Comparison of ENCODE assay signal across 18 cellular contexts in genomic region chr13:28684257-28684656, GRCh38. TPM values are rescaled to one million over a fixed set of nuclear protein-coding genes. Genes with fewer than 3 reads are reported as not detected.
DNase-seq lines count a peak whose midpoint lies in the region; ATAC-seq, FAIRE-seq and TF ChIP-seq lines count a peak whose summit lies in the region.
"Had no signal": no experiment of that assay in that cellular context is flagged by ENCODE, and none has a peak within 500 bp of the region (broad histone marks: within the 10 kb centered on the region; RNA-seq: fewer than 3 reads in every experiment).

No MANE protein-coding gene starts in this region.

- TF ChIP-seq CTCF in A549 (IDR thresholded peaks at IDR 0.05) (no peak), HCT116 (IDR thresholded peaks at IDR 0.05 in 2 of 3, conservative IDR thresholded peaks at IDR 0.05 in 1 of 3; ENCODE audit: borderline replicate concordance in 1 of 3, insufficient read depth in 1 of 3, low read depth in 2 of 3, low read length in 2 of 3) (no peak), K562 (IDR thresholded peaks at IDR 0.05 in 2 of 3, conservative IDR thresholded peaks at IDR 0.05 in 1 of 3; ENCODE audit: insufficient read depth in 2 of 3, low read depth in 1 of 3, low read length in 3 of 3) (no peak), esophagus muscularis mucosa (IDR thresholded peaks at IDR 0.05) (no peak), right atrium auricular region (IDR thresholded peaks at IDR 0.05) (no peak)

- H3K4me2 ChIP-seq in A549 (no peak overlapping the region), HCT116 (ENCODE audit: low read length) (no peak overlapping the region), K562 (ENCODE audit: insufficient read depth, low read length) (no peak overlapping the region; the same call in 1 of the 2 replicates)

- H3K9ac ChIP-seq in HCT116 (ENCODE audit: low read length) (no peak overlapping the region), K562 (ENCODE audit: insufficient read depth in 1 of 2, low read depth in 2 of 2, low read length in 2 of 2) (0 out of 4 replicates have a peak overlapping the region, but pooled peaks of 1 of the 2 experiments have one; percentile 45)

- intact Hi-C loops in HCT116 (cut with micrococcal nuclease): loop anchor here (10.0 kb wide), 1 partner anchor 681 kb away; no protein-coding TSS in a partner anchor
- intact Hi-C loops in K562 (cut with micrococcal nuclease): no loop called here
- intact Hi-C loops in esophagus muscularis mucosa (cut with DNase I): no loop called here

- H3K27ac ChIP-seq in A549 (no peak overlapping the region), HCT116 (ENCODE audit: low read depth, low read length) (no peak overlapping the region), K562 (ENCODE audit: extremely low read depth, low read depth, low read length) (no peak overlapping the region), esophagus muscularis mucosa (replicated peaks in 1 of 4) (no peak overlapping the region), right atrium auricular region (no peak overlapping the region)
- H3K27ac ChIP-seq: brain microvascular endothelial cell, suprapubic skin had no signal

- TF ChIP-seq EP300 in A549 (IDR thresholded peaks at IDR 0.05) (no peak), K562 (IDR thresholded peaks at IDR 0.05; ENCODE audit: low read length) (no peak), esophagus muscularis mucosa (IDR thresholded peaks at IDR 0.05) (no peak)

- H3K4me3 ChIP-seq in A549 (no peak overlapping the region), HCT116 (replicated peaks in 1 of 2; ENCODE audit: low read depth in 1 of 2, low read length in 2 of 2) (no peak overlapping the region), K562 (no peak overlapping the region), esophagus muscularis mucosa (no peak overlapping the region), right atrium auricular region (no peak overlapping the region)
- H3K4me3 ChIP-seq: suprapubic skin had no signal

- RAD21 ChIA-PET in HCT116 (lab: Charles Lee; ENCODE audit: low non-redundant PET in 1 of 2, low total read pairs in 2 of 2, uncharacterized antibody in 2 of 2, unreplicated experiment in 2 of 2): no interaction called here

- H2AFZ ChIP-seq in HCT116 (ENCODE audit: low read depth, low read length, poor library complexity, severe bottlenecking) (no peak overlapping the region), K562 (ENCODE audit: low read depth, low read length) (no peak overlapping the region)

- no CpG with 5 or more reads among the region's 7 CpGs for WGBS in A549 (ENCODE audit: missing lambda C conversion rate)
- 6% methylated on average over 7 of the region's 7 CpGs for WGBS in K562 (ENCODE audit: insufficient coverage, low coverage, missing lambda C conversion rate)
- WGBS in esophagus muscularis mucosa: 17% methylated on average over 1 of the region's 7 CpGs

- BruUV-seq in HCT116 (replicated peaks; lab: Mats Ljungman, UMichigan): no TSS peak
- BruUV-seq in K562 (replicated peaks; lab: Mats Ljungman, UMichigan): no TSS peak

- TF ChIP-seq RAD21 in A549 (conservative IDR thresholded peaks at IDR 0.05 in 1 of 2, IDR thresholded peaks at IDR 0.05 in 1 of 2) (no peak), HCT116 (IDR thresholded peaks at IDR 0.05; ENCODE audit: low read depth) (no peak), K562 (CRISPR knock-in tag; conservative IDR thresholded peaks at IDR 0.05 in 1 of 2, IDR thresholded peaks at IDR 0.05 in 1 of 2) (no peak)

- peak; percentile 30 to 33; a peak in 3 of 6 replicates for ATAC-seq in A549
- peak; percentile 84 for ATAC-seq in HCT116
- peak; percentile 87 for ATAC-seq in K562
- no peak for ATAC-seq in GM18511 (IDR thresholded peaks at IDR 0.05; ENCODE audit: unreplicated experiment)

- no peaks in the 10 kb centered on the region for H3K9me2 ChIP-seq in HCT116 (ENCODE audit: insufficient read depth)

- CTCF ChIA-PET in A549 (lab: Yijun Ruan, JAX): no interaction called here
- CTCF ChIA-PET in HCT116 (lab: Charles Lee): no interaction called here
- CTCF ChIA-PET in K562 (lab: Yijun Ruan, JAX; ENCODE audit: low intra/inter-chr PET ratio): no interaction called here

- in situ Hi-C loops in K562 (cut with MboI): loop anchor here (10.0 kb wide), 1 partner anchor 111 kb away; no protein-coding TSS in a partner anchor

- POLR2A ChIA-PET in A549 (lab: Yijun Ruan, JAX): no interaction called here
- POLR2A ChIA-PET in HCT116 (lab: Charles Lee): no interaction called here
- POLR2A ChIA-PET in K562 (lab: Yijun Ruan, JAX): interaction anchor here (1.6 kb wide), 1 partner anchor 26 kb away, joined by 4 read pairs; no protein-coding TSS in a partner anchor

- H3K79me2 ChIP-seq in HCT116 (ENCODE audit: insufficient read depth, low read length) (no peaks in the 10 kb centered on the region), K562 (ENCODE audit: control insufficient read depth, insufficient read depth, low read length) (no peaks in the 10 kb centered on the region)

- TF ChIP-seq POLR2A in A549 (IDR thresholded peaks at IDR 0.05; ENCODE audit: low read length) (no peak), HCT116 (IDR thresholded peaks at IDR 0.05; ENCODE audit: borderline replicate concordance, extremely low read depth, insufficient read depth, insufficient read length) (no peak), K562 (conservative IDR thresholded peaks at IDR 0.05) (no peak), esophagus muscularis mucosa (IDR thresholded peaks at IDR 0.05; ENCODE audit: low read depth) (no peak)

- FAIRE-seq in A549 (lab: Jason Lieb, UNC) (no peak), K562 (lab: Jason Lieb, UNC) (peak; percentile 37)

- DNase-seq in A549 (ENCODE audit: low read depth in 1 of 2, low spot score in 1 of 2) (peak in 1 of 2 experiments; percentile 11), HCT116 (ENCODE audit: low read depth, low spot score) (no peak), K562 (ENCODE audit: extremely low read depth in 1 of 4, low spot score in 3 of 4) (peak in 2 of 4 experiments; percentile 11 to 45), iris pigment epithelial cell (ENCODE audit: low read depth) (peak; percentile 13), esophagus muscularis mucosa (ENCODE audit: extremely low spot score) (no peak), right atrium auricular region (ENCODE audit: low spot score) (no peak)
- DNase-seq in stimulated activated CD4-positive, alpha-beta T cell treated with anti-CD3 and anti-CD28 coated beads, Interleukin-12 subunit alpha, Interleukin-12 subunit beta, amount 100 ng/mL, for 4 hours: no peak
- DNase-seq: activated B cell treated with CpG ODN at 0.5 μM for 24 hours; activated CD8-positive, alpha-beta memory T cell treated with anti-CD3 and anti-CD28 coated beads, Interleukin-2, amount 50 U/mL, for 48 hours; activated naive CD4-positive, alpha-beta T cell treated with anti-CD3 and anti-CD28 coated beads, Interleukin-2, amount 50 U/mL, for 16 hours; AML-193; brain microvascular endothelial cell; DMS153; left cardiac atrium; NCI-H2029 treated with DMSO at 0.1 percent for 48 hours; posterior cingulate gyrus had no signal

- H3K9me1 ChIP-seq in K562 (ENCODE audit: control insufficient read depth, insufficient read depth, low read length): no peaks in the 10 kb centered on the region

- H3K27me3 ChIP-seq in HCT116 (ENCODE audit: insufficient read depth, low read length) (no peaks in the 10 kb centered on the region), K562 (ENCODE audit: control insufficient read depth in 2 of 2, insufficient read depth in 2 of 2, low read length in 2 of 2) (no peaks in the 10 kb centered on the region), esophagus muscularis mucosa (no peaks in the 10 kb centered on the region), right atrium auricular region (no peaks in the 10 kb centered on the region)
- H3K27me3 ChIP-seq: brain microvascular endothelial cell, suprapubic skin had no signal

- H3K36me3 ChIP-seq in HCT116 (ENCODE audit: control insufficient read depth in 1 of 2, insufficient read depth in 2 of 2, low read length in 2 of 2) (peaks cover 2 to 3% of the 10 kb centered on the region in 2 experiments; a peak in 2 of 4 replicates), K562 (ENCODE audit: control insufficient read depth, insufficient read depth, low read length) (peaks cover 3% of the 10 kb centered on the region; the same call in 1 of the 3 replicates), esophagus muscularis mucosa (peaks cover 2 to 17% (median 6%) of the 10 kb centered on the region in 4 donors), right atrium auricular region (no peaks in the 10 kb centered on the region)

- H3K9me3 ChIP-seq in A549 (no peaks in the 10 kb centered on the region), HCT116 (ENCODE audit: control insufficient read depth in 1 of 2, insufficient read depth in 1 of 2, low read depth in 1 of 2, low read length in 2 of 2) (no peaks in the 10 kb centered on the region), K562 (replicated peaks; ENCODE audit: control insufficient read depth, insufficient read depth, low read depth, low read length) (no peaks in the 10 kb centered on the region), esophagus muscularis mucosa (no peaks in the 10 kb centered on the region), right atrium auricular region (no peaks in the 10 kb centered on the region)

- H3K4me1 ChIP-seq in A549 (no peaks in the 10 kb centered on the region), HCT116 (ENCODE audit: control insufficient read depth in 1 of 2, insufficient read depth in 2 of 2, low read length in 2 of 2) (peaks cover 0 to 5% of the 10 kb centered on the region in 2 experiments; a peak in 1 of 4 replicates), K562 (replicated peaks in 1 of 2; ENCODE audit: control insufficient read depth in 2 of 2, insufficient read depth in 2 of 2, low read length in 2 of 2) (peaks cover 0 to 10% of the 10 kb centered on the region in 2 experiments; a peak in 3 of 5 replicates), esophagus muscularis mucosa (no peaks in the 10 kb centered on the region), right atrium auricular region (no peaks in the 10 kb centered on the region)
- H3K4me1 ChIP-seq: suprapubic skin had no signal

- H4K20me1 ChIP-seq in HCT116 (ENCODE audit: insufficient read depth) (no peaks in the 10 kb centered on the region), K562 (replicated peaks; ENCODE audit: control insufficient read depth, insufficient read depth, low read length) (no peaks in the 10 kb centered on the region)

RNA-seq across cellular contexts. Expression of gene POMP, which starts 25.3 kb away (rescaled TPM):
- polyA plus RNA-seq in A549 (2011; rRNA removed) (74.9 and 111 TPM in 2 replicates), A549 (2017; fragmentation: RNase III; extraction: RNeasy Plus Mini Kit Qiagen cat#74134 plus additional on column Dnase treatment) (99.0 to 112 TPM (median 105 TPM) in 3 replicates), K562 (2011; rRNA removed) (74.5 and 114 TPM in 2 replicates), K562 (2014; fragmentation: Illumina TruSeq; extraction: Trizol) (117 and 126 TPM in 2 replicates), K562 (2014; fragmentation: Nextera tagmentation; extraction: Ambion mirVana) (100 to 1,000 TPM; 506 to 647 TPM), K562 (2014; rRNA removed) (118 and 126 TPM in 2 replicates)
- 23.7 and 27.8 TPM in 2 replicates for polyA plus RNA-seq in A549 (2012; cell fraction: cytosol; rRNA removed)
- 5.5 and 9.4 TPM in 2 replicates for polyA plus RNA-seq in A549 (2012; cell fraction: nucleus; rRNA removed)
- 17.5 and 18.1 TPM in 2 replicates for polyA minus RNA-seq in A549 (2011; rRNA and poly(A)+ RNA removed)
- total RNA-seq in HCT116 (2021; ENCODE audit: unreplicated experiment) (107 TPM), K562 (2014; rRNA removed) (69.2 and 75.2 TPM in 2 replicates), K562 (2014; rRNA removed; fragmentation: Illumina TruSeq; extraction: Trizol) (143 and 170 TPM in 2 replicates), K562 (2015; rRNA removed; fragmentation: Illumina TruSeq; extraction: Trizol) (117 and 127 TPM in 2 replicates), K562 (2021) (116 and 120 TPM in 2 replicates), esophagus muscularis mucosa (10 to 100 TPM; 42.7 to 83.3 (median 55.4) TPM), right atrium auricular region (10 to 100 TPM; 88.2 to 93.7 TPM)
- 44.7 and 57.9 TPM in 2 replicates for polyA plus RNA-seq in HCT116 (2012)
- total RNA-seq in K562 (2011; cell fraction: chromatin; rRNA removed; ENCODE audit: low replicate concordance): 3.7 and 7.5 TPM in 2 replicates
- total RNA-seq in K562 (2011; cell fraction: nucleolus; rRNA removed): 5.0 and 5.7 TPM in 2 replicates
- total RNA-seq in K562 (2011; cell fraction: nucleoplasm; rRNA removed): 9.3 and 10.8 TPM in 2 replicates
- polyA plus RNA-seq in K562 (2011; cell fraction: cytosol; rRNA removed): 13.9 and 38.6 TPM in 2 replicates
- polyA plus RNA-seq in K562 (2011; cell fraction: nucleus; rRNA removed): 11.1 and 18.2 TPM in 2 replicates
- polyA plus RNA-seq in K562 (2012): 122 and 246 TPM in 2 replicates
- polyA minus RNA-seq in K562 (2011; rRNA and poly(A)+ RNA removed): 118 and 135 TPM in 2 replicates
- polyA minus RNA-seq in K562 (2011; cell fraction: cytosol; rRNA and poly(A)+ RNA removed): 27.0 and 34.8 TPM in 2 replicates
- polyA minus RNA-seq in K562 (2011; cell fraction: nucleus; rRNA and poly(A)+ RNA removed): 5.5 and 15.0 TPM in 2 replicates

RNA-seq across cellular contexts. Expression of gene SLC46A3, which starts 34.5 kb away (rescaled TPM):
- 6.0 and 6.8 TPM in 2 replicates for polyA plus RNA-seq in A549 (2011; rRNA removed)
- polyA plus RNA-seq in A549 (2012; cell fraction: cytosol; rRNA removed): 1.3 and 1.9 TPM in 2 replicates
- 2.0 and 2.5 TPM in 2 replicates for polyA plus RNA-seq in A549 (2012; cell fraction: nucleus; rRNA removed)
- polyA plus RNA-seq in A549 (2017; fragmentation: RNase III; extraction: RNeasy Plus Mini Kit Qiagen cat#74134 plus additional on column Dnase treatment): 2.0 to 2.5 TPM (median 2.1 TPM) in 3 replicates
- 2.4 and 2.5 TPM in 2 replicates for polyA minus RNA-seq in A549 (2011; rRNA and poly(A)+ RNA removed)
- 0.93 TPM for total RNA-seq in HCT116 (2021; ENCODE audit: unreplicated experiment)
- 0.62 and 0.87 TPM in 2 replicates for polyA plus RNA-seq in HCT116 (2012)
- 0.97 and 2.0 TPM in 2 replicates for total RNA-seq in K562 (2011; cell fraction: chromatin; rRNA removed; ENCODE audit: low replicate concordance)
- total RNA-seq in K562 (2011; cell fraction: nucleolus; rRNA removed): 0.50 and 1.2 TPM in 2 replicates
- 1.5 and 2.1 TPM in 2 replicates for total RNA-seq in K562 (2011; cell fraction: nucleoplasm; rRNA removed)
- total RNA-seq in K562 (2014; rRNA removed): 0.54 and 0.61 TPM in 2 replicates
- total RNA-seq in K562 (2014; rRNA removed; fragmentation: Illumina TruSeq; extraction: Trizol): 0.51 and 0.54 TPM in 2 replicates
- total RNA-seq in K562 (2015; rRNA removed; fragmentation: Illumina TruSeq; extraction: Trizol): 0.38 and 0.43 TPM in 2 replicates
- 0.54 and 0.66 TPM in 2 replicates for total RNA-seq in K562 (2021)
- polyA plus RNA-seq in K562 (2011; rRNA removed): 1.2 and 2.6 TPM in 2 replicates
- 0.54 and 1.6 TPM in 2 replicates for polyA plus RNA-seq in K562 (2011; cell fraction: cytosol; rRNA removed)
- 1.5 and 4.8 TPM in 2 replicates for polyA plus RNA-seq in K562 (2011; cell fraction: nucleus; rRNA removed)
- polyA plus RNA-seq in K562 (2012): 0.66 and 1.3 TPM in 2 replicates
- polyA plus RNA-seq in K562 (2014; fragmentation: Illumina TruSeq; extraction: Trizol): 0.32 and 0.58 TPM in 2 replicates
- polyA plus RNA-seq in K562 (2014; fragmentation: Nextera tagmentation; extraction: Ambion mirVana): under 1 TPM; 0.14 to 0.20 TPM
- polyA plus RNA-seq in K562 (2014; rRNA removed): 0.37 and 0.73 TPM in 2 replicates
- 1.4 and 1.6 TPM in 2 replicates for polyA minus RNA-seq in K562 (2011; rRNA and poly(A)+ RNA removed)
- 0.86 TPM in 1 of 2 replicates, not detected in the other for polyA minus RNA-seq in K562 (2011; cell fraction: cytosol; rRNA and poly(A)+ RNA removed)
- 0.54 and 2.3 TPM in 2 replicates for polyA minus RNA-seq in K562 (2011; cell fraction: nucleus; rRNA and poly(A)+ RNA removed)
- 10 to 100 TPM in 3 of 4 donors, 1 to 10 TPM in 1; 9.4 to 14.0 (median 10.6) TPM for total RNA-seq in esophagus muscularis mucosa
- 10 to 100 TPM; 13.5 to 24.1 TPM for total RNA-seq in right atrium auricular region
